Comparison of ENCODE assay signal across 1 cellular context in the genomic region with DNA sequence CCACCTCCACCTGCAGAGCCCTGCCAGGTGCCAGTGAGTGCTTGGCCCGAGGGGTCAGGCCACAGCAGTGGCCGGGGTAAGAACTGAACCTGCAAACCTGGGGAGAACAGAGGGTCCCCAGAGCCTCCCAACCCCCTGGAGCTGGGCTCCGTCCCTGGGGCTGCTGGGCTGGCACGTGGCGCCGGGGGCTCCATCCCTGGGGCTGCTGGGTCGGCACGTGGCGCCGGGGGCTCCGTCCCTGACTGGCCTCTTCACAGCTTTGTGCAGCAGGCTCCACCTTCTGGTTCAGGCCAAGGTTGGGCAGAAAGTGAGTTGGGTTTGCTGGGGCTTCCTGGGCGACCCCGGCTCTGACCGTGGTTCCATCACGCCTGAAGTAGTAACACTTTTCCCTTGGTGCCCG.
TF ChIP-seq lines count a peak whose summit lies in the region.

No MANE protein-coding gene starts in this region.

TF ChIP-seq in HepG2, 621 proteins besides CTCF, POLR2A, EP300 and RAD21:
- TF ChIP-seq AGO2 (optimal IDR thresholded peaks at IDR 0.05; ENCODE audit: low read depth, low read length) = peak; percentile 83
- TF ChIP-seq SIX1 (CRISPR knock-in tag; IDR thresholded peaks at IDR 0.05; ENCODE audit: borderline replicate concordance) = no peak
- TF ChIP-seq MIER2 (CRISPR knock-in tag; IDR thresholded peaks at IDR 0.05) = no peak
